In genomic region chr3:125437631-125438435, GRCh38 we compare ENCODE assay signal across 8 cellular contexts.
DNase-seq lines count a peak whose midpoint lies in the region; ATAC-seq and TF ChIP-seq lines count a peak whose summit lies in the region.

No MANE protein-coding gene starts in this region.

- no peaks in the 10 kb centered on the region for H3K79me2 ChIP-seq in parathyroid adenoma

- WGBS in upper lobe of left lung, 2 donors, result 52 to 56% methylated on average over 9 of the region's 9 CpGs

- no peaks in the 10 kb centered on the region for H3K27me3 ChIP-seq in parathyroid adenoma (ENCODE audit: control insufficient read depth, insufficient read depth, low read length)
- H3K27me3 ChIP-seq in upper lobe of left lung, result no peaks in the 10 kb centered on the region

- no peaks in the 10 kb centered on the region for H3K36me3 ChIP-seq in parathyroid adenoma (ENCODE audit: control insufficient read depth, insufficient read depth, low read length)
- no peaks in the 10 kb centered on the region for H3K36me3 ChIP-seq in upper lobe of left lung

- TF ChIP-seq EP300 in upper lobe of left lung (IDR thresholded peaks at IDR 0.05), result no peak

- peak in 1 of 2 donors; percentile 78 for ATAC-seq in upper lobe of left lung (ENCODE audit: low FRiP score in 2 of 2)
- no peak for ATAC-seq in HG03025 (IDR thresholded peaks at IDR 0.05; ENCODE audit: low FRiP score, unreplicated experiment)

- H3K4me1 ChIP-seq in parathyroid adenoma, result no peaks in the 10 kb centered on the region
- no peaks in the 10 kb centered on the region for H3K4me1 ChIP-seq in upper lobe of left lung

- H3K9me3 ChIP-seq in parathyroid adenoma (ENCODE audit: control insufficient read depth, low read length) (peaks cover 4% of the 10 kb centered on the region), upper lobe of left lung (peaks cover 0 to under 1% (median 0%) of the 10 kb centered on the region in 4 donors)

- DNase-seq in A172 (ENCODE audit: low spot score) (peak; percentile 49), RKO (ENCODE audit: low spot score) (peak; percentile 48), glomerular visceral epithelial cell (ENCODE audit: extremely low spot score) (peak; percentile 56), upper lobe of left lung (peak in 1 of 2 donors; percentile 48)
- peak; percentile 66 for DNase-seq in activated naive CD4-positive, alpha-beta T cell treated with Interleukin-2 at 50 U/mL for 16 hours

- H2AFZ ChIP-seq in parathyroid adenoma, result peak overlapping the region; percentile 65

- TF ChIP-seq POLR2A in upper lobe of left lung (IDR thresholded peaks at IDR 0.05), result no peak

- H3K9ac ChIP-seq in parathyroid adenoma, result no peak overlapping the region

- H3K4me3 ChIP-seq in GM12875 (ENCODE audit: low read depth, low read length) (no peak overlapping the region), parathyroid adenoma (ENCODE audit: low read depth, low read length) (no peak overlapping the region), upper lobe of left lung (no peak overlapping the region)

- TF ChIP-seq CTCF in GM12875 (IDR thresholded peaks at IDR 0.05; ENCODE audit: borderline replicate concordance, insufficient read depth, low read depth, low read length) (peak; percentile 88), parathyroid adenoma (IDR thresholded peaks at IDR 0.05) (peak; percentile 98), upper lobe of left lung (IDR thresholded peaks at IDR 0.05) (peak; percentile 55 to 94 (median 78))

- no peak overlapping the region for H3K4me2 ChIP-seq in parathyroid adenoma (ENCODE audit: low read length)

- H3K27ac ChIP-seq in parathyroid adenoma, result no peak overlapping the region
- no peak overlapping the region for H3K27ac ChIP-seq in upper lobe of left lung
